ENCODE assay signal across 25 cellular contexts in the genomic region with DNA sequence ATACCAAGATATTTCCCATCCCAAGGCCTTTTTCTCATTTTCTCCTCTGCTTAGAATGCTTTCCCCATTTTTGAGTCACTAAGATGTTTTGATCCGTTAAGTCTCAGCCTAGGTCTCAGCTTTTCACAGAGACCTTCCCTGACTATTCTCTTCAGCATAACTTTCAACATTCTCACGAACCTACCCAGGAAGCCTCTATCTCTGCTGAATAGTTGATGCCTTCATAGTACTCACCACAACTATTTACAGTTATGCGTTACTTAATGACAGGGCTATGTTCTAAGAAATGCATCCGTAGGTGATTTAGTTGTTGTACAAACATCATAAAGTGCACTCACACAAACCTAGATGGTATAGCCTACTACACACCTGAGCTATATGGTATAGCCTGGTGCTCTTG.
"Had no signal": no experiment of that assay in that cellular context is flagged by ENCODE, and none has a peak within 500 bp of the region (broad histone marks: within the 10 kb centered on the region; RNA-seq: fewer than 3 reads in every experiment).

No MANE protein-coding gene starts in this region.

- H3K36me3 Mint-ChIP-seq: activated naive CD4-positive, alpha-beta T cell treated with anti-CD3 and anti-CD28 coated beads, Interleukin-2, amount 50 U/mL, for 72 hours; immature natural killer cell; natural killer cell treated with Interleukin-12 subunit alpha and Interleukin-12 subunit beta and Interleukin-15 and Interleukin-18, amount 100 ng/mL, for 72 hours; stimulated activated memory B cell treated with anti-CD40 and anti-IgM and Interleukin-4, amounts not matched to agents 10 μg/mL and 1 μg/mL and 100 μg/mL, for 72 hours; type B pancreatic cell had no signal

- DNase-seq: activated CD4-positive, alpha-beta T cell treated with anti-CD3 and anti-CD28 coated beads, Interleukin-2, amount 10 ng/mL, durations not matched to agents 7 days and 5 days; activated CD4-positive, CD25-positive, alpha-beta regulatory T cell treated with anti-CD3 and anti-CD28 coated beads, Interleukin-2, amount 50 U/mL, for 72 hours; activated CD8-positive, alpha-beta T cell treated with anti-CD3 and anti-CD28 coated beads, Interleukin-2, amount 10 ng/mL, durations not matched to agents 7 days and 5 days; activated gamma-delta T cell treated with Interleukin-2 at 50 U/mL for 16 hours; dermis blood vessel endothelial cell; effector CD8-positive, alpha-beta T cell; erythroblast; foreskin melanocyte; glutamatergic neuron; immature natural killer cell; kidney glomerular epithelial cell; left ventricle myocardium inferior; pancreas; psoas muscle; right cardiac atrium; SK-N-SH; stimulated activated CD4-positive, alpha-beta T cell treated with anti-CD3 and anti-CD28 coated beads, Interleukin-15, amount 100 ng/mL, for 24 hours; WERI-Rb-1 had no signal

- H3K4me1 Mint-ChIP-seq: immature natural killer cell had no signal

- H3K36me3 ChIP-seq: ascending aorta, left ventricle myocardium inferior, pancreas, WERI-Rb-1 had no signal

- H3K9ac ChIP-seq: SK-N-SH had no signal

- H3K27me3 ChIP-seq: ascending aorta, hepatocyte, pancreas had no signal

- H3K4me1 ChIP-seq: ascending aorta, left ventricle myocardium inferior, pancreas, psoas muscle had no signal

- H3K27me3 Mint-ChIP-seq: activated CD4-positive, alpha-beta T cell treated with anti-CD3 and anti-CD28 coated beads, Interleukin-2, amount 10 ng/mL, durations not matched to agents 7 days and 5 days; natural killer cell treated with Interleukin-12 subunit alpha and Interleukin-12 subunit beta and Interleukin-15 and Interleukin-18, amount 100 ng/mL, for 72 hours; type B pancreatic cell had no signal

- H3K9me3 Mint-ChIP-seq: activated CD4-positive, alpha-beta T cell treated with anti-CD3 and anti-CD28 coated beads, Interleukin-2, amount 10 ng/mL, durations not matched to agents 7 days and 5 days; activated naive CD4-positive, alpha-beta T cell treated with anti-CD3 and anti-CD28 coated beads, Interleukin-2, amount 50 U/mL, for 72 hours; activated T-helper 1 cell treated with anti-CD3 and anti-CD28 coated beads, Interleukin-12 subunit alpha, Interleukin-12 subunit beta, Interleukin-2, Interleukin-4 antibody, amounts not matched to agents 30 ng/mL and 10 ng/mL and 1 ng/mL, durations not matched to agents 14 hours and 24 hours and 36 hours; immature natural killer cell; natural killer cell treated with Interleukin-12 subunit alpha and Interleukin-12 subunit beta and Interleukin-15 and Interleukin-18, amount 100 ng/mL, for 72 hours; type B pancreatic cell had no signal

- H3K27ac ChIP-seq: ascending aorta, hepatocyte, left ventricle myocardium inferior, pancreas, psoas muscle, WERI-Rb-1 had no signal

- ATAC-seq: activated CD8-positive, alpha-beta T cell treated with anti-CD3 and anti-CD28 coated beads, Interleukin-2, amount 10 ng/mL, durations not matched to agents 7 days and 5 days; activated naive CD4-positive, alpha-beta T cell treated with anti-CD3 and anti-CD28 coated beads, Interleukin-2, amount 50 U/mL, for 72 hours; natural killer cell treated with Interleukin-12 subunit alpha and Interleukin-12 subunit beta and Interleukin-15 and Interleukin-18, amount 100 ng/mL, for 72 hours; pancreas; psoas muscle; right cardiac atrium; stimulated activated memory B cell treated with anti-CD40 and anti-IgM and Interleukin-4, amounts not matched to agents 10 μg/mL and 1 μg/mL and 100 μg/mL, for 72 hours had no signal

- H2AFZ ChIP-seq: hepatocyte had no signal

- H3K4me3 ChIP-seq: ascending aorta, hepatocyte, left ventricle myocardium inferior, pancreas, psoas muscle had no signal

- FAIRE-seq: pancreas had no signal

- H3K79me2 ChIP-seq: hepatocyte had no signal

- H3K4me3 Mint-ChIP-seq: activated CD4-positive, alpha-beta T cell treated with anti-CD3 and anti-CD28 coated beads, Interleukin-2, amount 10 ng/mL, durations not matched to agents 7 days and 5 days; activated CD8-positive, alpha-beta T cell treated with anti-CD3 and anti-CD28 coated beads, Interleukin-2, amount 10 ng/mL, durations not matched to agents 7 days and 5 days; activated T-helper 1 cell treated with anti-CD3 and anti-CD28 coated beads, Interleukin-12 subunit alpha, Interleukin-12 subunit beta, Interleukin-2, Interleukin-4 antibody, amounts not matched to agents 30 ng/mL and 10 ng/mL and 1 ng/mL, durations not matched to agents 14 hours and 24 hours and 36 hours; immature natural killer cell; natural killer cell treated with Interleukin-12 subunit alpha and Interleukin-12 subunit beta and Interleukin-15 and Interleukin-18, amount 100 ng/mL, for 72 hours; stimulated activated memory B cell treated with anti-CD40 and anti-IgM and Interleukin-4, amounts not matched to agents 10 μg/mL and 1 μg/mL and 100 μg/mL, for 72 hours; type B pancreatic cell had no signal

- H3K27ac Mint-ChIP-seq: activated CD4-positive, alpha-beta T cell treated with anti-CD3 and anti-CD28 coated beads, Interleukin-2, amount 10 ng/mL, durations not matched to agents 7 days and 5 days; activated CD8-positive, alpha-beta T cell treated with anti-CD3 and anti-CD28 coated beads, Interleukin-2, amount 10 ng/mL, durations not matched to agents 7 days and 5 days; activated naive CD4-positive, alpha-beta T cell treated with anti-CD3 and anti-CD28 coated beads, Interleukin-2, amount 50 U/mL, for 72 hours; activated T-helper 1 cell treated with anti-CD3 and anti-CD28 coated beads, Interleukin-12 subunit alpha, Interleukin-12 subunit beta, Interleukin-2, Interleukin-4 antibody, amounts not matched to agents 30 ng/mL and 10 ng/mL and 1 ng/mL, durations not matched to agents 14 hours and 24 hours and 36 hours; immature natural killer cell; natural killer cell treated with Interleukin-12 subunit alpha and Interleukin-12 subunit beta and Interleukin-15 and Interleukin-18, amount 100 ng/mL, for 72 hours; stimulated activated memory B cell treated with anti-CD40 and anti-IgM and Interleukin-4, amounts not matched to agents 10 μg/mL and 1 μg/mL and 100 μg/mL, for 72 hours; type B pancreatic cell had no signal

- H3K9me3 ChIP-seq: ascending aorta, left ventricle myocardium inferior, pancreas, psoas muscle, SK-N-SH had no signal

- H3K4me2 ChIP-seq: hepatocyte, SK-N-SH had no signal
